15 cellular contexts compared by ENCODE assay signal in genomic region chr11:85844439-85845051, GRCh38. TPM values are rescaled to one million over a fixed set of nuclear protein-coding genes. Genes with fewer than 3 reads are reported as not detected.
DNase-seq lines count a peak whose midpoint lies in the region; ATAC-seq, FAIRE-seq and TF ChIP-seq lines count a peak whose summit lies in the region.
"Had no signal": no experiment of that assay in that cellular context is flagged by ENCODE, and none has a peak within 500 bp of the region (broad histone marks: within the 10 kb centered on the region; RNA-seq: fewer than 3 reads in every experiment).

No MANE protein-coding gene starts in this region.

- peaks cover 18% of the 10 kb centered on the region for H3K4me1 ChIP-seq in A549
- H3K4me1 ChIP-seq in GM23248 (ENCODE audit: insufficient read depth), result peaks cover 16% of the 10 kb centered on the region
- peaks cover 15% of the 10 kb centered on the region for H3K4me1 ChIP-seq in foreskin keratinocyte

- H3K36me3 ChIP-seq in GM23248 (ENCODE audit: low read depth), result no peaks in the 10 kb centered on the region

- H3K9me3 ChIP-seq in A549 (peaks cover 25% of the 10 kb centered on the region), GM23248 (ENCODE audit: low read depth) (no peaks in the 10 kb centered on the region)

- TF ChIP-seq CTCF in A549 (IDR thresholded peaks at IDR 0.05) (no peak), foreskin keratinocyte (conservative IDR thresholded peaks at IDR 0.05) (no peak)

- peak; percentile 40 to 41; a peak in 2 of 5 replicates for TF ChIP-seq EP300 in A549 (IDR thresholded peaks at IDR 0.05)

- CTCF ChIA-PET in A549 (lab: Yijun Ruan, JAX), result interaction anchor here (0.7 to 3.7 kb wide), 6 partner anchors 10 to 373 kb away, joined by 3 to 25 read pairs (median 4); partner anchors contain the start of gene CCDC83

- H3K27me3 ChIP-seq in GM23248 (replicated peaks; ENCODE audit: insufficient read depth), result no peaks in the 10 kb centered on the region
- no peaks in the 10 kb centered on the region for H3K27me3 ChIP-seq in foreskin keratinocyte

- H3K4me3 ChIP-seq in A549, result no peak overlapping the region
- H3K4me3 ChIP-seq in GM23248, result no peak overlapping the region

- H4K20me1 ChIP-seq in GM23248 (ENCODE audit: insufficient read depth), result no peaks in the 10 kb centered on the region

- POLR2A ChIA-PET in A549 (lab: Yijun Ruan, JAX), result interaction anchor here (0.6 to 1.4 kb wide), 4 partner anchors 10 to 1159 kb away, joined by 3 to 10 read pairs (median 4); partner anchors contain the start of genes CCDC83, DLG2 and TMEM126A

- in situ Hi-C loops in GM23248 (cut with MboI), result loop anchor here (10.0 kb wide), 1 partner anchor 150 kb away; no protein-coding TSS in a partner anchor

- ATAC-seq in A549 (peak; percentile 94 to 100), foreskin keratinocyte (peak; percentile 99)

- no peaks in the 10 kb centered on the region for H3K79me2 ChIP-seq in GM23248 (ENCODE audit: insufficient read depth)

- TF ChIP-seq RAD21 in A549 (conservative IDR thresholded peaks at IDR 0.05 in 1 of 2, IDR thresholded peaks at IDR 0.05 in 1 of 2), result no peak; a peak in 1 of 5 replicates

- no peak for TF ChIP-seq POLR2A in A549 (IDR thresholded peaks at IDR 0.05; ENCODE audit: low read length)

- no peak overlapping the region for H2AFZ ChIP-seq in GM23248

- peak; percentile 87 to 89 for DNase-seq in A549 (ENCODE audit: low read depth in 1 of 2, low spot score in 1 of 2)
- peak; percentile 82 for DNase-seq in GM23248
- peak; percentile 88 for DNase-seq in RCC 7860 (ENCODE audit: low spot score)
- DNase-seq in foreskin keratinocyte, result peak; percentile 89 to 95
- DNase-seq in DMS 273 (lab: John Stamatoyannopoulos, UW; ENCODE audit: unreplicated experiment), result no peak
- no peak for DNase-seq in NCI-H1694 (lab: John Stamatoyannopoulos, UW)
- DNase-seq in activated CD4-positive, CD25-positive, alpha-beta regulatory T cell (lab: John Stamatoyannopoulos, UW), result no peak
- DNase-seq in putamen (ENCODE audit: low spot score), result no peak
- DNase-seq: activated CD8-positive, alpha-beta memory T cell treated with anti-CD3 and anti-CD28 coated beads, Interleukin-2, amount 50 U/mL, for 4 hours; CD4-positive, alpha-beta memory T cell; cortex of kidney; left cardiac atrium; NCI-H1436; Right ventricle myocardium superior had no signal

- H3K9me2 ChIP-seq in GM23248 (ENCODE audit: insufficient read depth), result no peaks in the 10 kb centered on the region

- H3F3A ChIP-seq in GM23248 (ENCODE audit: insufficient read depth), result peaks cover 19% of the 10 kb centered on the region

- peak; percentile 59 for FAIRE-seq in A549 (lab: Jason Lieb, UNC)
- peak; percentile 87 for FAIRE-seq in RCC 7860 (lab: Jason Lieb, UNC)

- WGBS in A549 (ENCODE audit: missing lambda C conversion rate), result 49% methylated on average over 2 of the region's 2 CpGs
- WGBS in GM23248 (ENCODE audit: low coverage in 1 of 2, low lambda C conversion rate in 2 of 2, missing lambda C conversion rate in 2 of 2), 2 experiments, result 56 to 59% methylated on average over 2 of the region's 2 CpGs

- H3K4me2 ChIP-seq in A549 (peak overlapping the region; percentile 41), GM23248 (ENCODE audit: unreplicated experiment) (peak overlapping the region; percentile 4)

- no peak overlapping the region for H3K9ac ChIP-seq in GM23248

- peak overlapping the region; percentile 62 to 80 for H3K27ac ChIP-seq in A549
- peak overlapping the region; percentile 25 for H3K27ac ChIP-seq in GM23248
- peak overlapping the region; percentile 1 for H3K27ac ChIP-seq in foreskin keratinocyte

TF ChIP-seq in A549, 52 proteins besides CTCF, POLR2A, EP300 and RAD21:
- TF ChIP-seq NFE2L2 (conservative IDR thresholded peaks at IDR 0.05; ENCODE audit: low read length) (peak; percentile 82), ZC3H11A (IDR thresholded peaks at IDR 0.05) (no peak), GATA3 (IDR thresholded peaks at IDR 0.05; ENCODE audit: borderline replicate concordance) (peak; percentile 89), CEBPB (IDR thresholded peaks at IDR 0.05) (peak; percentile 86 to 93), FOSL2 (IDR thresholded peaks at IDR 0.05) (peak; percentile 81), FOSL2 (CRISPR knock-in tag; IDR thresholded peaks at IDR 0.05) (peak; percentile 89), MAFK (IDR thresholded peaks at IDR 0.05; ENCODE audit: partially characterized antibody) (peak; percentile 78), SMC3 (IDR thresholded peaks at IDR 0.05) (peak; percentile 22; the same call in 1 of the 3 replicates), EHMT2 (IDR thresholded peaks at IDR 0.05; ENCODE audit: low read depth) (no peak), JUN (IDR thresholded peaks at IDR 0.05) (peak; percentile 45 to 59; a peak in 2 of 5 replicates), HES2 (IDR thresholded peaks at IDR 0.05) (0 out of 2 replicates have a peak, but pooled peaks have one; percentile 62), HEYL (CRISPR knock-in tag; IDR thresholded peaks at IDR 0.05) (no peak), JUNB (IDR thresholded peaks at IDR 0.05) (peak; percentile 74), BCL3 (IDR thresholded peaks at IDR 0.05) (peak; percentile 54; the same call in 1 of the 3 replicates)

RNA-seq across cellular contexts. Expression of gene CCDC83, which starts 10.6 kb away (rescaled TPM):
- polyA plus RNA-seq in A549 (2011; rRNA removed) (not detected in 2 replicates), A549 (2017; fragmentation: RNase III; extraction: RNeasy Plus Mini Kit Qiagen cat#74134 plus additional on column Dnase treatment) (not detected in 3 replicates), GM23248 (2016; fragmentation: Nextera tagmentation; extraction: Ambion mirVana) (not detected in 2 replicates), foreskin keratinocyte (not detected in 2 replicates)
- polyA plus RNA-seq in A549 (2012; cell fraction: cytosol; rRNA removed), result not detected in 2 replicates
- not detected in 2 replicates for polyA plus RNA-seq in A549 (2012; cell fraction: nucleus; rRNA removed)
- not detected in 2 replicates for polyA minus RNA-seq in A549 (2011; rRNA and poly(A)+ RNA removed)
- not detected in 2 replicates for total RNA-seq in GM23248 (2014; rRNA removed; shearing (Covaris generic))
- not detected in 2 replicates for total RNA-seq in foreskin keratinocyte
- total RNA-seq: CD4-positive, alpha-beta memory T cell; left cardiac atrium; Right ventricle myocardium superior; skeletal muscle tissue had no signal
- polyA plus RNA-seq: CD4-positive, alpha-beta memory T cell had no signal

RNA-seq across cellular contexts. Expression of gene SYTL2, which starts 33.6 kb away (rescaled TPM):
- polyA plus RNA-seq in A549 (2011; rRNA removed) (34.2 and 41.6 TPM in 2 replicates), A549 (2017; fragmentation: RNase III; extraction: RNeasy Plus Mini Kit Qiagen cat#74134 plus additional on column Dnase treatment) (10.8 to 15.5 TPM (median 11.6 TPM) in 3 replicates), GM23248 (2016; fragmentation: Nextera tagmentation; extraction: Ambion mirVana) (3.5 TPM in 2 replicates), foreskin keratinocyte (0.41 and 0.54 TPM in 2 replicates)
- polyA plus RNA-seq in A549 (2012; cell fraction: cytosol; rRNA removed), result 4.1 and 4.6 TPM in 2 replicates
- 5.4 and 13.3 TPM in 2 replicates for polyA plus RNA-seq in A549 (2012; cell fraction: nucleus; rRNA removed)
- polyA minus RNA-seq in A549 (2011; rRNA and poly(A)+ RNA removed), result 15.1 and 16.5 TPM in 2 replicates
- total RNA-seq in GM23248 (2014; rRNA removed; shearing (Covaris generic)), result 3.3 and 5.3 TPM in 2 replicates
- total RNA-seq in foreskin keratinocyte, result 1.2 and 1.3 TPM in 2 replicates

Comparison
In these comparisons a context has a peak if more than half of its experiments do, and no peak if none do; other contexts are left out.
1. DNase-seq: peak in A549 (2 of 2), GM23248 (single experiment), RCC 7860 (single experiment) and foreskin keratinocyte (2 of 2); none in DMS 273 (single experiment), NCI-H1694 (single experiment), activated CD4-positive, CD25-positive, alpha-beta regulatory T cell (0 of 4) and putamen (single experiment).
2. H3K27ac ChIP-seq: peak in every context shown above with its lines; median percentile 71 in A549; 25 in GM23248; 1 in foreskin keratinocyte.